Comparison of ENCODE assay signal across 12 cellular contexts in genomic region chr16:69830534-69831211, GRCh38.
DNase-seq lines count a peak whose midpoint lies in the region; ATAC-seq and TF ChIP-seq lines count a peak whose summit lies in the region.
"Had no signal": no experiment of that assay in that cellular context is flagged by ENCODE, and none has a peak within 500 bp of the region (broad histone marks: within the 10 kb centered on the region; RNA-seq: fewer than 3 reads in every experiment).

No MANE protein-coding gene starts in this region.

- H3K4me3 Mint-ChIP-seq in nephron = no peak overlapping the region
- H3K4me3 Mint-ChIP-seq: activated CD4-positive, alpha-beta T cell treated with anti-CD3 and anti-CD28 coated beads for 36 hours; activated naive CD8-positive, alpha-beta T cell had no signal

- H3K27ac ChIP-seq in heart left ventricle = peak overlapping the region in 10 of 12 donors; percentile 8 to 71 (median 50)
- peak overlapping the region in 55 of 59 donors; percentile 11 to 86 (median 66) for H3K27ac ChIP-seq in dorsolateral prefrontal cortex
- peak overlapping the region; percentile 69 to 73 for H3K27ac ChIP-seq in uterus
- H3K27ac ChIP-seq: SK-N-MC had no signal

- H3K27me3 Mint-ChIP-seq in nephron (ENCODE audit: low read depth) = no peaks in the 10 kb centered on the region
- H3K27me3 Mint-ChIP-seq: activated CD4-positive, alpha-beta T cell treated with anti-CD3 and anti-CD28 coated beads for 36 hours; activated naive CD8-positive, alpha-beta T cell had no signal

- peak overlapping the region; percentile 93 to 95 (median 93) for H3K27ac Mint-ChIP-seq in nephron
- H3K27ac Mint-ChIP-seq: activated CD4-positive, alpha-beta T cell treated with anti-CD3 and anti-CD28 coated beads for 36 hours; activated naive CD8-positive, alpha-beta T cell had no signal

- H3K27me3 ChIP-seq in heart left ventricle (no peaks in the 10 kb centered on the region), dorsolateral prefrontal cortex (no peaks in the 10 kb centered on the region), uterus (no peaks in the 10 kb centered on the region)

- no peak for ATAC-seq in heart left ventricle
- ATAC-seq in left ventricle myocardium superior = no peak
- ATAC-seq in GM19463 (IDR thresholded peaks at IDR 0.05; ENCODE audit: unreplicated experiment) = no peak
- ATAC-seq in HG02973 (IDR thresholded peaks at IDR 0.05; ENCODE audit: unreplicated experiment) = no peak
- ATAC-seq: activated CD4-positive, alpha-beta T cell treated with anti-CD3 and anti-CD28 coated beads for 36 hours had no signal

- POLR2A ChIA-PET in GM10248 (lab: Yijun Ruan, JAX) = no interaction called here

- intact Hi-C loops in heart left ventricle (cut with DNase I) = no loop called here
- intact Hi-C loops in left ventricle myocardium superior (cut with micrococcal nuclease) = no loop called here
- intact Hi-C loops in dorsolateral prefrontal cortex (cut with DNase I) = no loop called here
- intact Hi-C loops in uterus (cut with DNase I; ENCODE audit: low total_unique reads) = no loop called here

- no peaks in the 10 kb centered on the region for H3K9me3 Mint-ChIP-seq in nephron

- H3K4me1 ChIP-seq in heart left ventricle (peaks cover 0 to 49% (median 27%) of the 10 kb centered on the region in 12 donors), uterus (no peaks in the 10 kb centered on the region)

- peaks cover 41% of the 10 kb centered on the region for H3K4me1 Mint-ChIP-seq in nephron

- no peak for TF ChIP-seq POLR2A in heart left ventricle (IDR thresholded peaks at IDR 0.05)
- no peak for TF ChIP-seq POLR2A in uterus (IDR thresholded peaks at IDR 0.05)

- H3K36me3 ChIP-seq in heart left ventricle (peaks cover 0 to 18% (median 0%) of the 10 kb centered on the region in 9 donors), uterus (no peaks in the 10 kb centered on the region)

- H3K9me3 ChIP-seq in heart left ventricle = no peaks in the 10 kb centered on the region
- no peaks in the 10 kb centered on the region for H3K9me3 ChIP-seq in uterus

- H3K4me3 ChIP-seq in heart left ventricle (no peak overlapping the region), dorsolateral prefrontal cortex (peak overlapping the region in 1 of 59 donors; percentile 6), uterus (no peak overlapping the region)
- H3K4me3 ChIP-seq: SK-N-MC had no signal

- CTCF ChIA-PET in GM10248 (lab: Yijun Ruan, JAX) = interaction anchor here (0.9 kb wide), 1 partner anchor 11 kb away, joined by 3 read pairs; no protein-coding TSS in a partner anchor

- TF ChIP-seq CTCF in heart left ventricle (IDR thresholded peaks at IDR 0.05) (no peak), dorsolateral prefrontal cortex (IDR thresholded peaks at IDR 0.05 in 54 of 56, conservative IDR thresholded peaks at IDR 0.05 in 2 of 56; ENCODE audit: low read depth in 1 of 56, partially characterized antibody in 56 of 56) (no peak), nephron (IDR thresholded peaks at IDR 0.05; ENCODE audit: unreplicated experiment in 3 of 3) (no peak), uterus (IDR thresholded peaks at IDR 0.05) (no peak), GM10248 (IDR thresholded peaks at IDR 0.05; ENCODE audit: control extremely low read depth, extremely low read depth, low read depth, missing control alignments) (no peak)

- DNase-seq in heart left ventricle = no peak
- no peak for DNase-seq in left ventricle myocardium superior
- no peak for DNase-seq in dorsolateral prefrontal cortex
- no peak for DNase-seq in uterus
- DNase-seq in GM10248 (ENCODE audit: extremely low spot score) = no peak
- DNase-seq: activated CD4-positive, alpha-beta T cell treated with anti-CD3 and anti-CD28 coated beads for 36 hours; NCI-H510A had no signal

- H3K36me3 Mint-ChIP-seq in nephron (ENCODE audit: low read depth) = peaks cover 3% of the 10 kb centered on the region

- WGBS in heart left ventricle, 4 donors = 65 to 72% (median 68%) methylated on average over 10 of the region's 10 CpGs
